In genomic region chr10:49177391-49178355, GRCh38 we compare ENCODE assay signal across 1 cellular context.
TF ChIP-seq lines count a peak whose summit lies in the region.

No MANE protein-coding gene starts in this region.

TF ChIP-seq in K562, 482 proteins besides CTCF, POLR2A, EP300 and RAD21 (continues in another document):
- TF ChIP-seq RREB1 (CRISPR knock-in tag; IDR thresholded peaks at IDR 0.05) (no peak), ZBTB40 (IDR thresholded peaks at IDR 0.05) (0 out of 2 replicates have a peak, but pooled peaks have one; percentile 60), ZBTB40 (CRISPR knock-in tag; IDR thresholded peaks at IDR 0.05) (no peak), SRSF1 (IDR thresholded peaks at IDR 0.05; ENCODE audit: low read depth, low read length) (no peak), E4F1 (CRISPR knock-in tag; IDR thresholded peaks at IDR 0.05; ENCODE audit: borderline replicate concordance) (no peak), KDM4B (IDR thresholded peaks at IDR 0.05; ENCODE audit: borderline replicate concordance in 2 of 2, low read depth in 1 of 2) (no peak), FOSL1 (tag; conservative IDR thresholded peaks at IDR 0.05) (peak; percentile 96), MAFF (IDR thresholded peaks at IDR 0.05; ENCODE audit: low read length) (no peak), YY1 (IDR thresholded peaks at IDR 0.05; ENCODE audit: borderline replicate concordance in 1 of 3, control insufficient read depth in 1 of 3, extremely low read depth in 1 of 3, insufficient read depth in 3 of 3, insufficient read length in 1 of 3, insufficient replicate concordance in 2 of 3, low read depth in 1 of 3, low read length in 2 of 3) (peak in 1 of 3 experiments; percentile 72), CREB3 (tag; conservative IDR thresholded peaks at IDR 0.05; ENCODE audit: low read depth) (0 out of 2 replicates have a peak, but pooled peaks have one; percentile 67), HNRNPLL (IDR thresholded peaks at IDR 0.05; ENCODE audit: low read depth, low read length, poor library complexity, severe bottlenecking) (no peak), NFRKB (IDR thresholded peaks at IDR 0.05; ENCODE audit: low read depth) (peak; percentile 55; the same call in 1 of the 2 replicates), KLF6 (CRISPR knock-in tag; IDR thresholded peaks at IDR 0.05; ENCODE audit: borderline replicate concordance) (peak; percentile 81; the same call in 1 of the 2 replicates), NEUROD1 (IDR thresholded peaks at IDR 0.05; ENCODE audit: borderline replicate concordance, low read depth, low read length, partially characterized antibody) (peak; percentile 54), CLOCK (CRISPR knock-in tag; IDR thresholded peaks at IDR 0.05; ENCODE audit: borderline replicate concordance) (no peak), ZNF431 (CRISPR knock-in tag; IDR thresholded peaks at IDR 0.05) (no peak), RBM14 (IDR thresholded peaks at IDR 0.05; ENCODE audit: borderline replicate concordance, insufficient read depth, low read depth, low read length) (no peak), ZNF592 (IDR thresholded peaks at IDR 0.05) (peak; percentile 98), ZNF3 (CRISPR knock-in tag; IDR thresholded peaks at IDR 0.05) (no peak), ARID1B (IDR thresholded peaks at IDR 0.05) (peak; percentile 68), MYNN (IDR thresholded peaks at IDR 0.05) (no peak; the same call in 1 of the 2 replicates), MYNN (CRISPR knock-in tag; IDR thresholded peaks at IDR 0.05) (no peak), MED1 (CRISPR knock-in tag; IDR thresholded peaks at IDR 0.05; ENCODE audit: borderline replicate concordance) (no peak), ZNF316 (IDR thresholded peaks at IDR 0.05) (no peak), TSC22D4 (tag; IDR thresholded peaks at IDR 0.05) (no peak), TEAD4 (IDR thresholded peaks at IDR 0.05; ENCODE audit: low read length) (peak; percentile 28; the same call in 1 of the 2 replicates), TEAD4 (CRISPR knock-in tag; IDR thresholded peaks at IDR 0.05; ENCODE audit: borderline replicate concordance) (no peak)
